23 cellular contexts compared by ENCODE assay signal in genomic region chr13:25701304-25701703, GRCh38.
A peak's percentile ranks its signal among the peaks of the same experiment; 100 is the strongest.
DNase-seq lines count a peak whose midpoint lies in the region; ATAC-seq and TF ChIP-seq lines count a peak whose summit lies in the region.
"Had no signal": no experiment of that assay in that cellular context is flagged by ENCODE, and none has a peak within 500 bp of the region (broad histone marks: within the 10 kb centered on the region; RNA-seq: fewer than 3 reads in every experiment).

No MANE protein-coding gene starts in this region.

- peaks cover 3% of the 10 kb centered on the region for H3K27me3 Mint-ChIP-seq in nephron progenitor cell (ENCODE audit: low read depth, poor library complexity)

- in situ Hi-C loops in GM23248 (cut with MboI), result no loop called here

- H3K9me3 ChIP-seq in KOPT-K1 (ENCODE audit: insufficient read depth, low read length, poor library complexity, severe bottlenecking) (peaks cover 6% of the 10 kb centered on the region), left lung (no peaks in the 10 kb centered on the region), GM23248 (ENCODE audit: low read depth) (no peaks in the 10 kb centered on the region)
- H3K9me3 ChIP-seq: A549, BE2C, HAP-1 had no signal

- H3K4me1 ChIP-seq in left lung, result no peaks in the 10 kb centered on the region
- no peaks in the 10 kb centered on the region for H3K4me1 ChIP-seq in GM23248 (ENCODE audit: insufficient read depth)
- H3K4me1 ChIP-seq: A549, BE2C, HAP-1 had no signal

- H3K36me3 ChIP-seq in KOPT-K1 (ENCODE audit: insufficient read depth, low read length) (no peaks in the 10 kb centered on the region), left lung (no peaks in the 10 kb centered on the region), GM23248 (ENCODE audit: low read depth) (no peaks in the 10 kb centered on the region)
- H3K36me3 ChIP-seq: BE2C; BLaER1 treated with 17β-estradiol and CSF1 and Interleukin-3, amounts not matched to agents 10 nM and 100 nM; HAP-1 had no signal

- TF ChIP-seq CTCF in epithelial cell of proximal tubule (conservative IDR thresholded peaks at IDR 0.05; ENCODE audit: low read depth, low read length), result no peak
- no peak for TF ChIP-seq CTCF in left lung (IDR thresholded peaks at IDR 0.05)
- TF ChIP-seq CTCF in nephron progenitor cell (IDR thresholded peaks at IDR 0.05), result no peak

- intact Hi-C loops in left lung (cut with DNase I), result no loop called here

- no peak overlapping the region for H3K4me3 ChIP-seq in epithelial cell of proximal tubule (ENCODE audit: low read depth, low read length)
- no peak overlapping the region for H3K4me3 ChIP-seq in left lung
- H3K4me3 ChIP-seq in GM23248, result no peak overlapping the region
- H3K4me3 ChIP-seq: A549; BLaER1 treated with 17β-estradiol and CSF1 and Interleukin-3, amounts not matched to agents 10 nM and 100 nM; HAP-1 had no signal

- no peak overlapping the region for H3K9ac ChIP-seq in GM23248
- H3K9ac ChIP-seq: BLaER1 treated with 17β-estradiol and CSF1 and Interleukin-3, amounts not matched to agents 10 nM and 100 nM had no signal

- no peaks in the 10 kb centered on the region for H3K9me2 ChIP-seq in GM23248 (ENCODE audit: insufficient read depth)

- ATAC-seq in left lung, result peak; percentile 63
- ATAC-seq: A549 had no signal

- no peaks in the 10 kb centered on the region for H4K20me1 ChIP-seq in GM23248 (ENCODE audit: insufficient read depth)
- H4K20me1 ChIP-seq: BLaER1 treated with 17β-estradiol and CSF1 and Interleukin-3, amounts not matched to agents 10 nM and 100 nM had no signal

- H3K4me2 ChIP-seq in GM23248 (ENCODE audit: unreplicated experiment), result no peak overlapping the region
- H3K4me2 ChIP-seq: A549; BLaER1 treated with 17β-estradiol and CSF1 and Interleukin-3, amounts not matched to agents 10 nM and 100 nM had no signal

- no peak overlapping the region for H2AFZ ChIP-seq in GM23248

- H3K9me3 Mint-ChIP-seq in nephron progenitor cell, result peaks cover 7% of the 10 kb centered on the region
- H3K9me3 Mint-ChIP-seq: CD4-positive, alpha-beta T cell had no signal

- H3K27ac ChIP-seq in KOPT-K1 (ENCODE audit: low read depth, low read length, poor library complexity, severe bottlenecking) (peak overlapping the region; percentile 35), left lung (no peak overlapping the region), GM23248 (no peak overlapping the region)
- H3K27ac ChIP-seq: A549; BLaER1 treated with 17β-estradiol and CSF1 and Interleukin-3, amounts not matched to agents 10 nM and 100 nM had no signal

- DNase-seq in epithelial cell of proximal tubule (ENCODE audit: low read depth) (peak; percentile 32), left lung (no peak), nephron progenitor cell (no peak), EL (no peak), GM23248 (no peak)
- no peak for DNase-seq in activated CD4-positive, alpha-beta T cell treated with anti-CD3 and anti-CD28 coated beads for 4 hours
- DNase-seq in activated CD4-positive, CD25-positive, alpha-beta regulatory T cell treated with anti-CD3 and anti-CD28 coated beads, Interleukin-2, amount 50 U/mL, for 72 hours, result no peak
- DNase-seq: 8988T; ACHN; AML-193; BE2C; Calu3; CD4-positive, alpha-beta T cell; COR-L47; DMS53; GF-D8; GOT3; HFFc6 had no signal

- peaks cover 59% of the 10 kb centered on the region for H3K4me1 Mint-ChIP-seq in nephron progenitor cell
- H3K4me1 Mint-ChIP-seq: CD14-positive monocyte had no signal

- peak overlapping the region; percentile 95 for H3K27ac Mint-ChIP-seq in nephron progenitor cell
- H3K27ac Mint-ChIP-seq: CD14-positive monocyte; CD4-positive, alpha-beta T cell; HFFc6 had no signal

- no peaks in the 10 kb centered on the region for H3F3A ChIP-seq in GM23248 (ENCODE audit: insufficient read depth)

- H3K27me3 ChIP-seq in left lung (no peaks in the 10 kb centered on the region), GM23248 (replicated peaks; ENCODE audit: insufficient read depth) (no peaks in the 10 kb centered on the region)
- H3K27me3 ChIP-seq: BE2C; BLaER1 treated with 17β-estradiol and CSF1 and Interleukin-3, amounts not matched to agents 10 nM and 100 nM had no signal

- no peaks in the 10 kb centered on the region for H3K36me3 Mint-ChIP-seq in nephron progenitor cell (ENCODE audit: low read depth)
- H3K36me3 Mint-ChIP-seq: CD14-positive monocyte had no signal

- H3K79me2 ChIP-seq in GM23248 (ENCODE audit: insufficient read depth), result no peaks in the 10 kb centered on the region

- H3K4me3 Mint-ChIP-seq in nephron progenitor cell, result no peak overlapping the region
- H3K4me3 Mint-ChIP-seq: CD14-positive monocyte; CD4-positive, alpha-beta T cell; HFFc6 had no signal

- WGBS in GM23248 (ENCODE audit: low coverage in 1 of 2, low lambda C conversion rate in 2 of 2, missing lambda C conversion rate in 2 of 2), 2 experiments, result 9 to 17% methylated on average over 4 of the region's 4 CpGs
